In genomic region chr5:151238303-151238741, GRCh38 we compare ENCODE assay signal across 9 cellular contexts. TPM values are rescaled to one million over a fixed set of nuclear protein-coding genes. Genes with fewer than 3 reads are reported as not detected.
DNase-seq lines count a peak whose midpoint lies in the region; ATAC-seq and TF ChIP-seq lines count a peak whose summit lies in the region.
"Had no signal": no experiment of that assay in that cellular context is flagged by ENCODE, and none has a peak within 500 bp of the region (broad histone marks: within the 10 kb centered on the region; RNA-seq: fewer than 3 reads in every experiment).

No MANE protein-coding gene starts in this region.

- TF ChIP-seq POLR2A in GM18951 (IDR thresholded peaks at IDR 0.05; ENCODE audit: extremely low read depth, insufficient read depth, insufficient read length): peak; percentile 44

- H3K36me3 Mint-ChIP-seq in stimulated activated effector memory CD8-positive, alpha-beta T cell treated with anti-CD3 and anti-CD28 coated beads, Interleukin-12 subunit alpha, Interleukin-12 subunit beta, amount 100 ng/mL, for 72 hours: no peaks in the 10 kb centered on the region

- H3K27ac Mint-ChIP-seq in stimulated activated effector memory CD8-positive, alpha-beta T cell treated with anti-CD3 and anti-CD28 coated beads, Interleukin-12 subunit alpha, Interleukin-12 subunit beta, amount 100 ng/mL, for 72 hours: no peak overlapping the region

- H3K4me1 Mint-ChIP-seq in stimulated activated effector memory CD8-positive, alpha-beta T cell treated with anti-CD3 and anti-CD28 coated beads, Interleukin-12 subunit alpha, Interleukin-12 subunit beta, amount 100 ng/mL, for 72 hours: peaks cover 19% of the 10 kb centered on the region

- H3K9me3 Mint-ChIP-seq in stimulated activated effector memory CD8-positive, alpha-beta T cell treated with anti-CD3 and anti-CD28 coated beads, Interleukin-12 subunit alpha, Interleukin-12 subunit beta, amount 100 ng/mL, for 72 hours: no peaks in the 10 kb centered on the region

- peak overlapping the region; percentile 26 for H3K4me3 Mint-ChIP-seq in stimulated activated effector memory CD8-positive, alpha-beta T cell treated with anti-CD3 and anti-CD28 coated beads, Interleukin-12 subunit alpha, Interleukin-12 subunit beta, amount 100 ng/mL, for 72 hours

- in situ Hi-C loops in GM18951 (cut with MboI; ENCODE audit: low sequenced_read_pairs, unreplicated experiment): no loop called here

- no peak for DNase-seq in stimulated activated effector memory CD8-positive, alpha-beta T cell treated with anti-CD3 and anti-CD28 coated beads, Interleukin-12 subunit alpha, Interleukin-12 subunit beta, amount 100 ng/mL, for 72 hours (ENCODE audit: low spot score in 2 of 2)
- no peak for DNase-seq in RPMI8226
- no peak for DNase-seq in activated CD4-positive, CD25-positive, alpha-beta regulatory T cell treated with anti-CD3 and anti-CD28 coated beads, Interleukin-2, amount 50 U/mL, for 72 hours
- DNase-seq in pons (ENCODE audit: low spot score): no peak
- DNase-seq: dermis blood vessel endothelial cell had no signal

- peak; percentile 28 for ATAC-seq in HG02981 (IDR thresholded peaks at IDR 0.05; ENCODE audit: unreplicated experiment)
- ATAC-seq in esophagus mucosa: peak; percentile 29
- ATAC-seq in stimulated activated effector memory CD8-positive, alpha-beta T cell treated with anti-CD3 and anti-CD28 coated beads, Interleukin-12 subunit alpha, Interleukin-12 subunit beta, amount 100 ng/mL, for 72 hours: no peak
- ATAC-seq in HG03469 (IDR thresholded peaks at IDR 0.05; ENCODE audit: unreplicated experiment): no peak

RNA-seq across cellular contexts. Expression of gene CCDC69, which starts 14.4 kb away (rescaled TPM):
- total RNA-seq in esophagus mucosa: 8.4 TPM

RNA-seq across cellular contexts. Expression of gene GM2A, which starts 14.7 kb away (rescaled TPM):
- 118 TPM for total RNA-seq in esophagus mucosa

Comparison
In these comparisons a context has a peak if more than half of its experiments do, and no peak if none do; other contexts are left out.
1. ATAC-seq: peak in HG02981 (single experiment) and esophagus mucosa (single experiment); none in stimulated activated effector memory CD8-positive, alpha-beta T cell treated with anti-CD3 and anti-CD28 coated beads, Interleukin-12 subunit alpha, Interleukin-12 subunit beta, amount 100 ng/mL, for 72 hours (single experiment) and HG03469 (single experiment).